ENCODE assay signal across 20 cellular contexts in the genomic region with DNA sequence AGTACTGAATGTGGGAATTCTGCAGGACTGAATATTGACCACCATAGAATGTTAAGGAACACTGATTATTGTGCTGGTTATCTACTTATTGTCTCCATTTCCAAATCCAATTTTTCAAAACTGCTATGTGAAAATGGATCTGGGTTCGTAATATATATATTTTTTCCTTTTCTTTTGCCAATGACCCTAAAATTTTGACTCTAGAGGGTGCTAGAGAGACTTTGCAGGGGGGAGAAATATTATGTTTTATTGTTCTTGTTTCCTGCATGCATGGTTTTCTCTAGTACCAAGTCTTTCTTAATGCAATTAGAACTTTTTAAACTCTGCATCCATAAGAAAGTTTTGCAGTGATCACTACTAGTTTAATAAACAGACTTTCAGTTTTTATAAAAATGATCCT.
A peak's percentile ranks its signal among the peaks of the same experiment; 100 is the strongest.
DNase-seq lines count a peak whose midpoint lies in the region; ATAC-seq and TF ChIP-seq lines count a peak whose summit lies in the region.
"Had no signal": no experiment of that assay in that cellular context is flagged by ENCODE, and none has a peak within 500 bp of the region (broad histone marks: within the 10 kb centered on the region; RNA-seq: fewer than 3 reads in every experiment).

No MANE protein-coding gene starts in this region.

- H3K36me3 Mint-ChIP-seq in endothelial cell (ENCODE audit: low read depth, unreplicated experiment) = no peaks in the 10 kb centered on the region
- H3K36me3 Mint-ChIP-seq: stimulated activated effector memory CD8-positive, alpha-beta T cell treated with anti-CD3 and anti-CD28 coated beads, Interleukin-12 subunit alpha, Interleukin-12 subunit beta, amount 100 ng/mL, for 72 hours had no signal

- TF ChIP-seq CTCF in GM12873 (IDR thresholded peaks at IDR 0.05; ENCODE audit: insufficient read depth, low read depth, low read length, missing control alignments) = peak; percentile 12
- TF ChIP-seq CTCF in endothelial cell (IDR thresholded peaks at IDR 0.05; ENCODE audit: unreplicated experiment) = peak; percentile 30
- TF ChIP-seq CTCF in dorsolateral prefrontal cortex (IDR thresholded peaks at IDR 0.05 in 54 of 56, conservative IDR thresholded peaks at IDR 0.05 in 2 of 56; ENCODE audit: low read depth in 1 of 56, partially characterized antibody in 56 of 56) = no peak

- no peaks in the 10 kb centered on the region for H3K27me3 ChIP-seq in dorsolateral prefrontal cortex
- H3K27me3 ChIP-seq: heart right ventricle, uterus had no signal

- DNase-seq in ACHN (peak; percentile 14), OCI-M1 (lab: John Stamatoyannopoulos, UW) (peak; percentile 75), endothelial cell (ENCODE audit: low spot score) (no peak), posterior cingulate gyrus (no peak), KG1 (lab: John Stamatoyannopoulos, UW) (no peak), dorsolateral prefrontal cortex (no peak)
- DNase-seq: activated naive CD4-positive, alpha-beta T cell treated with anti-CD3 and anti-CD28 coated beads, Interleukin-2, amount 50 U/mL, for 16 hours; central memory CD4-positive, alpha-beta T cell; heart right ventricle; NCI-H1436; NCI-H510A treated with DMSO at 0.1 percent for 48 hours; SHP77; stimulated activated CD4-positive, alpha-beta T cell treated with anti-CD3 and anti-CD28 coated beads, Interleukin-4, amount 100 ng/mL, for 24 hours; uterus had no signal

- no peaks in the 10 kb centered on the region for H3K27me3 Mint-ChIP-seq in endothelial cell (ENCODE audit: unreplicated experiment)
- H3K27me3 Mint-ChIP-seq: B cell had no signal

- intact Hi-C loops in posterior cingulate gyrus (cut with DNase I) = no loop called here
- intact Hi-C loops in dorsolateral prefrontal cortex (cut with DNase I) = no loop called here

- no peaks in the 10 kb centered on the region for H3K4me1 Mint-ChIP-seq in endothelial cell (ENCODE audit: unreplicated experiment)
- H3K4me1 Mint-ChIP-seq: B cell; stimulated activated effector memory CD8-positive, alpha-beta T cell treated with anti-CD3 and anti-CD28 coated beads, Interleukin-12 subunit alpha, Interleukin-12 subunit beta, amount 100 ng/mL, for 72 hours had no signal

- H3K4me3 ChIP-seq in dorsolateral prefrontal cortex = no peak overlapping the region
- H3K4me3 ChIP-seq: heart right ventricle, uterus had no signal

- in situ Hi-C loops in ACHN (cut with HindIII; ENCODE audit: low pct_ligation_motif_present, low pct_unique_long_range_greater_than_20kb, low sequenced_read_pairs) = no loop called here

- no peak overlapping the region for H3K4me3 Mint-ChIP-seq in endothelial cell (ENCODE audit: unreplicated experiment)
- H3K4me3 Mint-ChIP-seq: B cell; stimulated activated effector memory CD8-positive, alpha-beta T cell treated with anti-CD3 and anti-CD28 coated beads, Interleukin-12 subunit alpha, Interleukin-12 subunit beta, amount 100 ng/mL, for 72 hours had no signal

- no peak for ATAC-seq in GM19324 (IDR thresholded peaks at IDR 0.05; ENCODE audit: low FRiP score, unreplicated experiment)
- ATAC-seq: heart right ventricle; left lobe of liver; stimulated activated effector memory CD8-positive, alpha-beta T cell treated with anti-CD3 and anti-CD28 coated beads, Interleukin-12 subunit alpha, Interleukin-12 subunit beta, amount 100 ng/mL, for 72 hours had no signal

- H3K27ac Mint-ChIP-seq in endothelial cell (ENCODE audit: unreplicated experiment) = no peak overlapping the region
- H3K27ac Mint-ChIP-seq: B cell; stimulated activated effector memory CD8-positive, alpha-beta T cell treated with anti-CD3 and anti-CD28 coated beads, Interleukin-12 subunit alpha, Interleukin-12 subunit beta, amount 100 ng/mL, for 72 hours had no signal

- no peaks in the 10 kb centered on the region for H3K9me3 Mint-ChIP-seq in endothelial cell (ENCODE audit: unreplicated experiment)

- H3K27ac ChIP-seq in dorsolateral prefrontal cortex = no peak overlapping the region
- H3K27ac ChIP-seq: epithelial cell of prostate, heart right ventricle, uterus had no signal

Comparison
In these comparisons a context has a peak if more than half of its experiments do, and no peak if none do; other contexts are left out.
1. DNase-seq: peak in ACHN (single experiment) and OCI-M1 (single experiment); none in endothelial cell (single experiment), posterior cingulate gyrus (0 of 10), KG1 (single experiment) and dorsolateral prefrontal cortex (0 of 10).
2. CTCF ChIP-seq: peak in GM12873 (single experiment) and endothelial cell (single experiment); none in dorsolateral prefrontal cortex (0 of 56).